ENCODE assay signal across 9 cellular contexts in genomic region chr5:115624994-115625393, GRCh38. TPM values are rescaled to one million over a fixed set of nuclear protein-coding genes. Genes with fewer than 3 reads are reported as not detected.
A peak's percentile ranks its signal among the peaks of the same experiment; 100 is the strongest.
DNase-seq lines count a peak whose midpoint lies in the region; ATAC-seq and TF ChIP-seq lines count a peak whose summit lies in the region.
"Had no signal": no experiment of that assay in that cellular context is flagged by ENCODE, and none has a peak within 500 bp of the region (broad histone marks: within the 10 kb centered on the region; RNA-seq: fewer than 3 reads in every experiment).

No MANE protein-coding gene starts in this region.

- intact Hi-C loops in breast epithelium (cut with DNase I; ENCODE audit: low total_unique reads): no loop called here
- intact Hi-C loops in MCF 10A (cut with micrococcal nuclease): no loop called here
- intact Hi-C loops in upper lobe of right lung (cut with DNase I): no loop called here

- no peaks in the 10 kb centered on the region for H3K9me3 Mint-ChIP-seq in MCF 10A (ENCODE audit: unreplicated experiment)
- H3K9me3 Mint-ChIP-seq: neural crest cell had no signal

- no peaks in the 10 kb centered on the region for H3K27me3 Mint-ChIP-seq in MCF 10A (ENCODE audit: insufficient read depth, unreplicated experiment)

- H3K4me1 Mint-ChIP-seq in MCF 10A (ENCODE audit: insufficient read depth, unreplicated experiment): peaks cover 5% of the 10 kb centered on the region

- CTCF ChIA-PET in MCF 10A (lab: Yijun Ruan, JAX): interaction anchor here (0.6 to 1.5 kb wide), 18 partner anchors 7 to 1943 kb away, joined by 3 to 14 read pairs (median 4); no protein-coding TSS in a partner anchor

- H3K36me3 ChIP-seq in breast epithelium (no peaks in the 10 kb centered on the region), upper lobe of right lung (peaks cover 18% of the 10 kb centered on the region)

- no TSS peak for BruUV-seq in MCF 10A (replicated peaks; lab: Mats Ljungman, UMichigan)

- H3K27ac Mint-ChIP-seq in MCF 10A (ENCODE audit: low read depth, unreplicated experiment): no peak overlapping the region

- ATAC-seq in upper lobe of right lung: no peak
- no peak for ATAC-seq in HG03159 (IDR thresholded peaks at IDR 0.05; ENCODE audit: unreplicated experiment)

- H3K4me3 ChIP-seq in breast epithelium (peak overlapping the region; percentile 77 to 95 (median 95)), WI38 (ENCODE audit: low read depth, low read length) (peak overlapping the region; percentile 80), upper lobe of right lung (peak overlapping the region; percentile 95)

- peaks cover 7% of the 10 kb centered on the region for H3K36me3 Mint-ChIP-seq in MCF 10A (ENCODE audit: insufficient read depth, unreplicated experiment)

- H3K9me3 ChIP-seq in breast epithelium (no peaks in the 10 kb centered on the region), upper lobe of right lung (no peaks in the 10 kb centered on the region)

- H3K4me1 ChIP-seq in breast epithelium (peaks cover 0 to 11% of the 10 kb centered on the region in 2 donors), upper lobe of right lung (peaks cover 43% of the 10 kb centered on the region)

- POLR2A ChIA-PET in MCF 10A (lab: Yijun Ruan, JAX): interaction anchor here (0.7 to 5.1 kb wide), 16 partner anchors 9 to 363 kb away, joined by 3 to 40 read pairs (median 5); partner anchors contain the start of genes AP3S1, ATG12 and CCDC112

- DNase-seq in breast epithelium (ENCODE audit: low spot score in 2 of 2) (no peak), MCF 10A (ENCODE audit: unreplicated experiment) (no peak), left kidney (ENCODE audit: low read depth, low spot score) (peak; percentile 8), upper lobe of right lung (no peak), SK-N-DZ (ENCODE audit: low spot score) (no peak), NCI-H187 treated with DMSO at 0.1 percent for 48 hours (lab: John Stamatoyannopoulos, UW) (no peak)

- H3K4me3 Mint-ChIP-seq in MCF 10A (ENCODE audit: unreplicated experiment): no peak overlapping the region
- H3K4me3 Mint-ChIP-seq: neural crest cell had no signal

- peak overlapping the region; percentile 93 to 94 for H3K27ac ChIP-seq in breast epithelium
- peak overlapping the region; percentile 96 for H3K27ac ChIP-seq in upper lobe of right lung

- TF ChIP-seq POLR2A in breast epithelium (IDR thresholded peaks at IDR 0.05): no peak

- H3K27me3 ChIP-seq in breast epithelium (no peaks in the 10 kb centered on the region), upper lobe of right lung (no peaks in the 10 kb centered on the region)

- TF ChIP-seq CTCF in breast epithelium (IDR thresholded peaks at IDR 0.05) (no peak), MCF 10A (IDR thresholded peaks at IDR 0.05; ENCODE audit: unreplicated experiment) (no peak), WI38 (IDR thresholded peaks at IDR 0.05; ENCODE audit: low read depth, low read length) (no peak), upper lobe of right lung (IDR thresholded peaks at IDR 0.05) (no peak)

RNA-seq across cellular contexts. Expression of gene TMED7, which starts 0.8 kb away (rescaled TPM):
- 10 to 100 TPM; 74.4 to 94.7 (median 80.5) TPM for total RNA-seq in breast epithelium
- 96.1 and 115 TPM in 2 replicates for total RNA-seq in MCF 10A (2022)
- 93.5 TPM for total RNA-seq in upper lobe of right lung
- 56.9 and 66.6 TPM in 2 replicates for polyA plus RNA-seq in SK-N-DZ (2014; cell fraction: cytosol; rRNA removed)
- polyA plus RNA-seq in SK-N-DZ (2014; cell fraction: nucleus; rRNA removed): 23.4 and 25.3 TPM in 2 replicates

RNA-seq across cellular contexts. Expression of gene TICAM2, which starts 22.7 kb away (rescaled TPM):
- 1 to 10 TPM in 2 of 3 donors, under 1 TPM in 1; 0.98 to 1.6 (median 1.5) TPM for total RNA-seq in breast epithelium
- 3.7 and 8.3 TPM in 2 replicates for total RNA-seq in MCF 10A (2022)
- total RNA-seq in upper lobe of right lung: 6.9 TPM
- polyA plus RNA-seq in SK-N-DZ (2014; cell fraction: cytosol; rRNA removed): not detected in 2 replicates
- not detected in 2 replicates for polyA plus RNA-seq in SK-N-DZ (2014; cell fraction: nucleus; rRNA removed)
